Comparison of ENCODE assay signal across 1 cellular context in the genomic region with DNA sequence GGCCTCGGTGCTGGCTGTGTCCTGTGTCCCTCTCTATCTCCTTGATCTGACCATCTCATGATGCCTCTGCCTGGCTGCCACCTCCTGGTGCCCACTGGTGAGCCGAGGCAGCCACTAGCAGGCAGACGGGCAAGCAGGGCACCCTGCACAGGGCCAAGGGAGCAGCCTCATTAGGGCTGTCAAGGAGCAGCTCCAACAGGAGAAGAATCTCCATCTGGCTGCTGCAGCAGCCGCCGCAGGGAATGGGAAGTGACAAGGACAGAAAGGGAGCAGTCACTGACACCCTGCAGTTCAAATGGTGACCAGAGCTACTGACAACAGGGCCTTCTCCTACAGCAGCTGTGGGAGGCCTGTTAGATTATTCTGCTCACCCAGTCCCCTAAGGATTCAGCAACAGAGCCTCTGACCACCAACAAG.
TF ChIP-seq lines count a peak whose summit lies in the region.

No MANE protein-coding gene starts in this region.

TF ChIP-seq in GM23338, 12 proteins besides CTCF, POLR2A, EP300 and RAD21 (continued from another document):
- TF ChIP-seq ETS1 (IDR thresholded peaks at IDR 0.05) = no peak
